Comparison of ENCODE assay signal across 1 cellular context in genomic region chr22:29481265-29482000, GRCh38.
TF ChIP-seq lines count a peak whose summit lies in the region.

No MANE protein-coding gene starts in this region.

TF ChIP-seq in H1, 55 proteins besides CTCF, POLR2A, EP300 and RAD21:
- TF ChIP-seq HDAC6 (IDR thresholded peaks at IDR 0.05; ENCODE audit: low read depth, low read length) (no peak), ZNF274 (IDR thresholded peaks at IDR 0.05; ENCODE audit: borderline replicate concordance, extremely low read depth, low read length) (no peak), POU5F1 (IDR thresholded peaks at IDR 0.05; ENCODE audit: low read depth, low read length) (no peak), BACH1 (IDR thresholded peaks at IDR 0.05; ENCODE audit: low read length) (peak; percentile 94), SIRT6 (IDR thresholded peaks at IDR 0.05; ENCODE audit: low read length) (no peak), JUN (IDR thresholded peaks at IDR 0.05; ENCODE audit: low read depth, low read length) (no peak), TEAD4 (IDR thresholded peaks at IDR 0.05; ENCODE audit: low read depth, low read length) (no peak), RXRA (IDR thresholded peaks at IDR 0.05; ENCODE audit: insufficient read depth, low read depth, low read length) (peak; percentile 86; the same call in 1 of the 2 replicates), RNF2 (IDR thresholded peaks at IDR 0.05; ENCODE audit: borderline replicate concordance, low read depth, low read length, missing control alignments, poor library complexity, severe bottlenecking) (no peak), USF2 (IDR thresholded peaks at IDR 0.05; ENCODE audit: low read length) (no peak), CTBP2 (IDR thresholded peaks at IDR 0.05; ENCODE audit: borderline replicate concordance, insufficient read depth, insufficient read length, low read length) (peak; percentile 26), TAF1 (IDR thresholded peaks at IDR 0.05; ENCODE audit: low read depth, low read length) (0 out of 2 replicates have a peak, but pooled peaks have one; percentile 8), NRF1 (IDR thresholded peaks at IDR 0.05; ENCODE audit: low read depth, low read length) (no peak), CBX8 (IDR thresholded peaks at IDR 0.05; ENCODE audit: borderline replicate concordance, low read depth, low read length) (no peak), ASH2L (IDR thresholded peaks at IDR 0.05; ENCODE audit: low read length) (peak; percentile 69), NANOG (IDR thresholded peaks at IDR 0.05; ENCODE audit: insufficient read depth, low read depth, low read length, poor library complexity, severe bottlenecking) (peak; percentile 18), MAFK (IDR thresholded peaks at IDR 0.05; ENCODE audit: low read depth, low read length) (peak; percentile 94), PHF8 (conservative IDR thresholded peaks at IDR 0.05; ENCODE audit: low read depth, low read length) (no peak), ATF2 (IDR thresholded peaks at IDR 0.05; ENCODE audit: low read length) (peak; percentile 67; the same call in 1 of the 2 replicates), KDM5A (IDR thresholded peaks at IDR 0.05; ENCODE audit: low read length) (no peak), RBBP5 (IDR thresholded peaks at IDR 0.05; ENCODE audit: borderline replicate concordance, low read depth, low read length) (0 out of 2 replicates have a peak, but pooled peaks have one; percentile 3), YY1 (IDR thresholded peaks at IDR 0.05; ENCODE audit: low read depth, low read length) (no peak), SP1 (IDR thresholded peaks at IDR 0.05; ENCODE audit: low read depth, low read length) (no peak), BCL11A (IDR thresholded peaks at IDR 0.05; ENCODE audit: low read depth in 2 of 2, low read length in 2 of 2) (no peak)
TF ChIP-seq in H1: peak in this region for 9.
